ENCODE assay signal across 24 cellular contexts in the genomic region with DNA sequence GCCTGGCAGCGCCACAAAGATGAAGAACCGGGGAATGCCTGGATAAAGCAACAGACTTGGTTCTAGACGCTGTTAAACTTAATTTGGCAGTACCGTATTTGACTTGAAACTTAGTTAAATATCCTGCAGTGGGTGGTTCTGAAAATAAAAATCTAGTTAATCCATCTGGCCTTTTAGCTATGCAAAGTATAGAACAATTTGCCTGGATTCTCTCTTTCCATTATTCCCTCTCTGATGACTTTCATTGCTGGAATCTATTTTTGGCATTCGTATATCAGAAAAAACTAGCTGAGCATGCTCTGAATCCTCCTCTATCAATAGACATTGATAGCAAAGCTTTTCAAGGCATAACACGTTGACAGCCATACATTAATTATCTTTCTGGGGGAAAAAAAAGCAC.
"Had no signal": no experiment of that assay in that cellular context is flagged by ENCODE, and none has a peak within 500 bp of the region (broad histone marks: within the 10 kb centered on the region; RNA-seq: fewer than 3 reads in every experiment).

No MANE protein-coding gene starts in this region.

- H3K4me1 Mint-ChIP-seq: endodermal cell; nephron; stimulated activated effector memory CD8-positive, alpha-beta T cell treated with anti-CD3 and anti-CD28 coated beads, Interleukin-12 subunit alpha, Interleukin-12 subunit beta, amount 100 ng/mL, for 72 hours had no signal

- H3K9me3 ChIP-seq: heart left ventricle, prostate gland, right lobe of liver, tibial artery, upper lobe of left lung, uterus had no signal

- H3K27me3 Mint-ChIP-seq: naive B cell had no signal

- H3K4me1 ChIP-seq: heart left ventricle, parathyroid adenoma, prostate gland, right lobe of liver, upper lobe of left lung, uterus had no signal

- H3K36me3 ChIP-seq: heart left ventricle, prostate gland, right lobe of liver, tibial artery, upper lobe of left lung, uterus had no signal

- H3K9ac ChIP-seq: parathyroid adenoma had no signal

- H3K9me3 Mint-ChIP-seq: endodermal cell, naive B cell, nephron had no signal

- H3K36me3 Mint-ChIP-seq: naive B cell; stimulated activated effector memory CD8-positive, alpha-beta T cell treated with anti-CD3 and anti-CD28 coated beads, Interleukin-12 subunit alpha, Interleukin-12 subunit beta, amount 100 ng/mL, for 72 hours had no signal

- H3K4me3 Mint-ChIP-seq: endodermal cell; nephron; stimulated activated effector memory CD8-positive, alpha-beta T cell treated with anti-CD3 and anti-CD28 coated beads, Interleukin-12 subunit alpha, Interleukin-12 subunit beta, amount 100 ng/mL, for 72 hours had no signal

- DNase-seq: effector CD4-positive, alpha-beta T cell; endodermal cell; erythroblast; foreskin melanocyte; heart left ventricle; hippocampal formation; left colon; left ventricle myocardium superior; mesenchymal stem cell; midbrain; naive B cell; retina; right lobe of liver; stimulated activated CD4-positive, alpha-beta T cell treated with anti-CD3 and anti-CD28 coated beads, Interleukin-4, amount 100 ng/mL, for 1 hour; stimulated activated CD8-positive, alpha-beta memory T cell treated with anti-CD3 and anti-CD28 coated beads, Interleukin-4, amount 100 ng/mL, for 48 hours; stimulated activated naive CD8-positive, alpha-beta T cell treated with anti-CD3 and anti-CD28 coated beads, Interleukin-15, Interleukin-2, amounts not matched to agents 100 U/mL and 50 U/mL, for 24 hours; tibial artery; upper lobe of left lung; uterus had no signal

- H3K27ac ChIP-seq: heart left ventricle, parathyroid adenoma, prostate gland, right lobe of liver, tibial artery, upper lobe of left lung, uterus had no signal

- H3K27me3 ChIP-seq: heart left ventricle, right lobe of liver, tibial artery, upper lobe of left lung, uterus had no signal

- H3K4me3 ChIP-seq: heart left ventricle, lung, prostate gland, right lobe of liver, tibial artery, upper lobe of left lung, uterus had no signal

- H3K27ac Mint-ChIP-seq: endodermal cell; nephron; stimulated activated effector memory CD8-positive, alpha-beta T cell treated with anti-CD3 and anti-CD28 coated beads, Interleukin-12 subunit alpha, Interleukin-12 subunit beta, amount 100 ng/mL, for 72 hours had no signal
